ENCODE assay signal across 8 cellular contexts in the genomic region with DNA sequence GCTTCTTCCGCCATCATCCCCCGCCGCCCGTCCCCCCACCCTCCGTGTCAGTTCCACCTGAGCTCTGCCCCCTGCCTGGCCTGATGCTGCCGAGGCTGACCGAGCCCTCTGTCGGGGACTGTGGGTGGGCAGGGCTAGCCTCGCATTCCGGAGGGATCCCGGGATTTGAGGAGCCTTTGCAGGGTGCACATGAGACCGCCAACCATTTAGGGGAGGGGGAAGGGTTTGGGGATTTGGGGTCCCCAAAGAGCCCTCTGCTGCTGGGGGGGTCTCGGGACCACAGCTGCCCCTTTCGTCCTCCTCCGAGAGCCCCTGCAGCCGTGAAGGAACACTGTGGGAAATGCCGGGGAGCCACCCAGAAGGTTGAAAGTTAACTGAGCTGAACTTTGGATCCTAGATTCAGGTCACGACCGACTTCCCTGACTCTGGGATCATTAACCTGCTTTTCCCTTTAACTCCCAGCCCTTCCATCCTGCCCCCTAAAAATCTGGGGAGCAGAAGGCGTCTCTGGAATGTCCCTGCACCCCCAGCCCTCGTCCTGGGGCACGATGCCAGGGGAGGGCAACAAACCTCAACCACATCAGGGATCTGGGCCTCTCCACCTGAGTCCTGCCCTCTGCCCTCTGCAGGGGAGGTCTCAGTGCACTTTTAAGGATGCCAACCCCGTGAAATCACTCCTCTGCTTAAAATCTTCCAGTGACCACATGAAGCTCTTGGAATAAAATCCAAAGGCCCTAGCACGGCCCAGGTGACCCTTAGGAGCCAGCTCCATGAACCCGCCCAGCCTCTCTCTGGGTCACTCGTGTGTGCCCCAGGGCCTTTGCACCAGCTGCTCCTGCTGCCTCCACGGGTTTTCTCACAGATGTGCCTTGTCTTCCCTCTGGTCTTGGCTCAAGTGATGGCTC.
DNase-seq lines count a peak whose midpoint lies in the region; ATAC-seq and TF ChIP-seq lines count a peak whose summit lies in the region.

No MANE protein-coding gene starts in this region.

- 0 out of 2 replicates have a peak overlapping the region, but pooled peaks have one; percentile 24 for H3K18ac ChIP-seq in IMR-90 (ENCODE audit: low read depth, low read length)

- peak overlapping the region; percentile 88 for H2BK5ac ChIP-seq in IMR-90 (ENCODE audit: low read depth, low read length, poor library complexity, severe bottlenecking)

- H3K23ac ChIP-seq in IMR-90 (ENCODE audit: low read depth, low read length): peak overlapping the region; percentile 5; the same call in 1 of the 2 replicates

- peak overlapping the region; percentile 80 for H4K91ac ChIP-seq in IMR-90 (ENCODE audit: insufficient read depth, low read depth, low read length)

- peak overlapping the region; percentile 79 for H3K27ac ChIP-seq in IMR-90 (ENCODE audit: insufficient read depth, low read length)
- no peak overlapping the region for H3K27ac ChIP-seq in effector memory CD4-positive, alpha-beta T cell (ENCODE audit: insufficient read depth, low read length, poor library complexity, severe bottlenecking)
- no peak overlapping the region for H3K27ac ChIP-seq in neural cell (ENCODE audit: low read length)

- DNase-seq in AG04449 (ENCODE audit: low read depth, low spot score) (no peak), IMR-90 (no peak), occipital lobe (lab: John Stamatoyannopoulos, UW) (no peak)
- no peak for DNase-seq in effector memory CD4-positive, alpha-beta T cell

- H4K8ac ChIP-seq in IMR-90 (ENCODE audit: low read depth in 2 of 2, low read length in 2 of 2): peak overlapping the region; percentile 53 to 56; a peak in 2 of 4 replicates

- H2AFZ ChIP-seq in IMR-90 (replicated peaks; ENCODE audit: low read length, poor library complexity): peak overlapping the region; percentile 87
- H2AFZ ChIP-seq in neural cell (ENCODE audit: low read depth, low read length): no peak overlapping the region

- H2BK20ac ChIP-seq in IMR-90 (ENCODE audit: low read depth, low read length): peak overlapping the region; percentile 64; the same call in 1 of the 2 replicates

- peak overlapping the region; percentile 80 for H2AK9ac ChIP-seq in IMR-90 (replicated peaks; ENCODE audit: low read depth, low read length, poor library complexity)

- CTCF ChIA-PET in AG04449 (lab: Yijun Ruan, JAX) (interaction anchor here (1.0 to 10.1 kb wide), 12 partner anchors 9 to 382 kb away, joined by 3 to 70 read pairs (median 4); no protein-coding TSS in a partner anchor), IMR-90 (lab: Yijun Ruan, JAX) (interaction anchor here (0.6 to 2.2 kb wide), 6 partner anchors 9 to 355 kb away, joined by 3 to 7 read pairs (median 3); no protein-coding TSS in a partner anchor)

- no peak for TF ChIP-seq POLR2A in IMR-90 (IDR thresholded peaks at IDR 0.05; ENCODE audit: low read depth, low read length)

- H4K5ac ChIP-seq in IMR-90 (ENCODE audit: low read depth, low read length): peak overlapping the region; percentile 7; the same call in 1 of the 2 replicates

- H3K9me1 ChIP-seq in IMR-90 (ENCODE audit: insufficient read depth, low read length): peaks cover 14% of the 10 kb centered on the region

- TF ChIP-seq RAD21 in IMR-90 (IDR thresholded peaks at IDR 0.05; ENCODE audit: low read length) (no peak), neural cell (conservative IDR thresholded peaks at IDR 0.05) (no peak)

- H3K79me2 ChIP-seq in neural cell (replicated peaks; ENCODE audit: insufficient read depth, low read length): no peaks in the 10 kb centered on the region

- H2BK15ac ChIP-seq in IMR-90 (ENCODE audit: low read depth, low read length): peak overlapping the region; percentile 79; the same call in 2 of the 3 replicates

- dilution Hi-C loops in IMR-90 (cut with HindIII; ENCODE audit: low sequenced_read_pairs, unreplicated experiment): no loop called here

- H3K27me3 ChIP-seq in IMR-90 (ENCODE audit: control insufficient read depth, insufficient read depth, low read length) (no peaks in the 10 kb centered on the region), neural cell (ENCODE audit: insufficient read depth, low read depth, low read length) (no peaks in the 10 kb centered on the region)
- H3K27me3 ChIP-seq in effector memory CD4-positive, alpha-beta T cell (replicated peaks; ENCODE audit: control insufficient read depth, insufficient read depth, low read length, poor library complexity, severe bottlenecking): no peaks in the 10 kb centered on the region

- 0 out of 2 replicates have a peak overlapping the region, but pooled peaks have one; percentile 29 for H3K14ac ChIP-seq in IMR-90 (replicated peaks; ENCODE audit: low read depth, low read length)

- H3K9ac ChIP-seq in IMR-90 (ENCODE audit: low read depth, low read length) (peak overlapping the region; percentile 22; the same call in 1 of the 2 replicates), neural cell (ENCODE audit: low read length) (peak overlapping the region; percentile 54)

- H3K4ac ChIP-seq in IMR-90 (ENCODE audit: low read depth, low read length): peak overlapping the region; percentile 79

- TF ChIP-seq EP300 in neural cell (conservative IDR thresholded peaks at IDR 0.05; ENCODE audit: poor library complexity, severe bottlenecking): no peak

- H3K4me3 ChIP-seq in AG04449 (ENCODE audit: low read depth, low read length) (peak overlapping the region; percentile 89), IMR-90 (ENCODE audit: insufficient read depth, low read depth, low read length) (no peak overlapping the region), neural cell (ENCODE audit: low read length) (peak overlapping the region; percentile 63)
- H3K4me3 ChIP-seq in effector memory CD4-positive, alpha-beta T cell (ENCODE audit: insufficient read depth, low read depth, low read length, poor library complexity, severe bottlenecking): peak overlapping the region; percentile 55

- POLR2A ChIA-PET in AG04449 (lab: Yijun Ruan, JAX) (interaction anchor here (0.6 to 3.9 kb wide), 11 partner anchors 10 to 376 kb away, joined by 3 to 29 read pairs (median 5); no protein-coding TSS in a partner anchor), IMR-90 (lab: Charles Lee; ENCODE audit: unreplicated experiment) (interaction anchor here (0.5 to 1.3 kb wide), 2 partner anchors 10 to 371 kb away, joined by 3 to 11 read pairs; no protein-coding TSS in a partner anchor)

- H3K4me2 ChIP-seq in IMR-90 (ENCODE audit: low read depth, low read length) (peak overlapping the region; percentile 77; the same call in 1 of the 2 replicates), neural cell (ENCODE audit: low read length) (no peak overlapping the region)

- peak overlapping the region; percentile 84 for H2BK120ac ChIP-seq in IMR-90 (ENCODE audit: low read depth, low read length)

- no peak overlapping the region for H3K56ac ChIP-seq in IMR-90 (ENCODE audit: extremely low read depth, insufficient read depth, low read length)

- H3K36me3 ChIP-seq in IMR-90 (ENCODE audit: control insufficient read depth, insufficient read depth, low read length): peaks cover 18% of the 10 kb centered on the region
- peaks cover 25% of the 10 kb centered on the region for H3K36me3 ChIP-seq in effector memory CD4-positive, alpha-beta T cell (ENCODE audit: control insufficient read depth, insufficient read depth, low read length)
- H3K36me3 ChIP-seq in neural cell (ENCODE audit: insufficient read depth, low read length): no peaks in the 10 kb centered on the region

- H3K9me2 ChIP-seq in neural cell (ENCODE audit: insufficient read depth, low read length): no peaks in the 10 kb centered on the region

- BruUV-seq in IMR-90 (replicated peaks; lab: Mats Ljungman, UMichigan): no TSS peak

- H3K4me1 ChIP-seq in IMR-90 (ENCODE audit: control insufficient read depth, insufficient read depth, low read length): peaks cover 62% of the 10 kb centered on the region
- peaks cover 15% of the 10 kb centered on the region for H3K4me1 ChIP-seq in effector memory CD4-positive, alpha-beta T cell (ENCODE audit: control insufficient read depth, insufficient read depth, low read length, poor library complexity, severe bottlenecking)

- intact Hi-C loops in IMR-90 (cut with micrococcal nuclease): loop anchor here (2.0 to 10.0 kb wide), 6 partner anchors 33 to 515 kb away; a partner anchor contains a TSS

- H3K9me3 ChIP-seq in IMR-90 (ENCODE audit: control insufficient read depth, insufficient read depth, low read length): no peaks in the 10 kb centered on the region
- no peaks in the 10 kb centered on the region for H3K9me3 ChIP-seq in effector memory CD4-positive, alpha-beta T cell (ENCODE audit: control insufficient read depth, low read length)
- no peaks in the 10 kb centered on the region for H3K9me3 ChIP-seq in neural cell (ENCODE audit: low read length)

- peak overlapping the region; percentile 83 for H2AK5ac ChIP-seq in IMR-90 (ENCODE audit: low read depth, low read length)

- 70% methylated on average over 7 of the region's 27 CpGs; no CpG with 5 or more reads in 1 of the 2 experiments for WGBS in IMR-90 (ENCODE audit: extremely low coverage in 2 of 2, insufficient read length in 1 of 2), 2 experiments

- TF ChIP-seq CTCF in AG04449 (IDR thresholded peaks at IDR 0.05; ENCODE audit: insufficient read depth, low read length, missing control alignments): peak; percentile 5
- TF ChIP-seq CTCF in IMR-90 (conservative IDR thresholded peaks at IDR 0.05; ENCODE audit: low read depth, low read length): no peak
- no peak for TF ChIP-seq CTCF in neural cell (IDR thresholded peaks at IDR 0.05; ENCODE audit: poor library complexity, severe bottlenecking)

- H3F3A ChIP-seq in neural cell (ENCODE audit: insufficient read depth, low read length, poor library complexity, severe bottlenecking): no peaks in the 10 kb centered on the region

- peaks cover 22 to 69% of the 10 kb centered on the region in 2 experiments for H3K79me1 ChIP-seq in IMR-90 (ENCODE audit: low read depth in 1 of 2, low read length in 2 of 2)

- in situ Hi-C loops in IMR-90 (cut with MboI; ENCODE audit: low sequenced_read_pairs): loop anchor here (10.0 kb wide), 1 partner anchor 175 kb away; a partner anchor contains a TSS

- H4K20me1 ChIP-seq in IMR-90 (ENCODE audit: insufficient read depth, low read length): peaks cover 49% of the 10 kb centered on the region
- H4K20me1 ChIP-seq in neural cell (ENCODE audit: insufficient read depth): no peaks in the 10 kb centered on the region

- ATAC-seq in IMR-90 (ENCODE audit: low read depth): no peak; the same call in 1 of the 2 replicates
- ATAC-seq in HG02885 (IDR thresholded peaks at IDR 0.05; ENCODE audit: poor library complexity, unreplicated experiment): no peak
- no peak for ATAC-seq in GM21447 (IDR thresholded peaks at IDR 0.05; ENCODE audit: unreplicated experiment)
- ATAC-seq in GM19467 (IDR thresholded peaks at IDR 0.05; ENCODE audit: unreplicated experiment): no peak

TF ChIP-seq in IMR-90, 13 proteins besides CTCF, POLR2A, EP300 and RAD21 (continues in another document):
- TF ChIP-seq FOS (IDR thresholded peaks at IDR 0.05; ENCODE audit: low read depth, low read length): no peak
- TF ChIP-seq RFX5 (IDR thresholded peaks at IDR 0.05; ENCODE audit: low read depth, low read length): no peak
- no peak for TF ChIP-seq RCOR1 (IDR thresholded peaks at IDR 0.05; ENCODE audit: insufficient replicate concordance, low read length)

TF ChIP-seq in neural cell, 6 proteins besides CTCF, POLR2A, EP300 and RAD21:
- no peak for TF ChIP-seq POLR2AphosphoS5 (IDR thresholded peaks at IDR 0.05)
- TF ChIP-seq MXI1 (conservative IDR thresholded peaks at IDR 0.05; ENCODE audit: poor library complexity, severe bottlenecking): no peak
- no peak for TF ChIP-seq TAF1 (IDR thresholded peaks at IDR 0.05; ENCODE audit: low read depth)
